Comparison of ENCODE assay signal across 31 cellular contexts in genomic region chr22:41274856-41275255, GRCh38. TPM values are rescaled to one million over a fixed set of nuclear protein-coding genes. Genes with fewer than 3 reads are reported as not detected.
DNase-seq lines count a peak whose midpoint lies in the region; ATAC-seq, FAIRE-seq and TF ChIP-seq lines count a peak whose summit lies in the region.
"Had no signal": no experiment of that assay in that cellular context is flagged by ENCODE, and none has a peak within 500 bp of the region (broad histone marks: within the 10 kb centered on the region; RNA-seq: fewer than 3 reads in every experiment).

No MANE protein-coding gene starts in this region.

- no peaks in the 10 kb centered on the region for H3K27me3 Mint-ChIP-seq in astrocyte (ENCODE audit: low read depth, unreplicated experiment)
- H3K27me3 Mint-ChIP-seq: activated CD4-positive, alpha-beta memory T cell treated with anti-CD3 and anti-CD28 coated beads, Interleukin-2, amount 10 ng/mL, durations not matched to agents 7 days and 5 days; activated naive CD8-positive, alpha-beta T cell treated with anti-CD3 and anti-CD28 coated beads, Interleukin-2, amount 10 ng/mL, durations not matched to agents 7 days and 5 days; brain had no signal

- H3K36me3 Mint-ChIP-seq in astrocyte (ENCODE audit: low read depth, unreplicated experiment): peaks cover 29% of the 10 kb centered on the region

- FAIRE-seq in astrocyte (lab: Jason Lieb, UNC): no peak

- H3K79me2 ChIP-seq in mammary epithelial cell (ENCODE audit: insufficient read depth, low read length): peaks cover 81% of the 10 kb centered on the region
- peaks cover 33% of the 10 kb centered on the region for H3K79me2 ChIP-seq in astrocyte (ENCODE audit: insufficient read depth, low read length)
- H3K79me2 ChIP-seq in smooth muscle cell (ENCODE audit: low read depth): peaks cover 7% of the 10 kb centered on the region

- H3K9me3 ChIP-seq in breast epithelium (no peaks in the 10 kb centered on the region), mammary epithelial cell (replicated peaks; ENCODE audit: insufficient read depth, low read length) (no peaks in the 10 kb centered on the region), astrocyte (ENCODE audit: insufficient read depth, low read depth, low read length) (no peaks in the 10 kb centered on the region), testis (no peaks in the 10 kb centered on the region), smooth muscle cell (replicated peaks; ENCODE audit: low read depth) (no peaks in the 10 kb centered on the region), gastroesophageal sphincter (no peaks in the 10 kb centered on the region), tibial nerve (no peaks in the 10 kb centered on the region)
- H3K9me3 ChIP-seq: esophagus squamous epithelium, tibial artery had no signal

- TF ChIP-seq CTCF in breast epithelium (IDR thresholded peaks at IDR 0.05) (no peak), mammary epithelial cell (conservative IDR thresholded peaks at IDR 0.05 in 1 of 2, IDR thresholded peaks at IDR 0.05 in 1 of 2; ENCODE audit: extremely low read depth in 1 of 2, insufficient read depth in 1 of 2, low read depth in 1 of 2, low read length in 2 of 2) (no peak), astrocyte (IDR thresholded peaks at IDR 0.05; ENCODE audit: insufficient read depth, low read depth, low read length) (no peak), testis (IDR thresholded peaks at IDR 0.05) (no peak), smooth muscle cell (IDR thresholded peaks at IDR 0.05; ENCODE audit: borderline replicate concordance, insufficient read depth, poor library complexity, severe bottlenecking) (no peak), gastroesophageal sphincter (IDR thresholded peaks at IDR 0.05) (no peak), tibial nerve (IDR thresholded peaks at IDR 0.05) (no peak)

- H3K4me1 ChIP-seq in breast epithelium (peaks cover 0 to 13% of the 10 kb centered on the region in 2 donors), mammary epithelial cell (ENCODE audit: insufficient read depth, low read length) (peaks cover 8% of the 10 kb centered on the region), astrocyte (ENCODE audit: insufficient read depth, low read length) (no peaks in the 10 kb centered on the region), testis (peaks cover 33% of the 10 kb centered on the region), smooth muscle cell (ENCODE audit: low read depth) (no peaks in the 10 kb centered on the region), gastroesophageal sphincter (no peaks in the 10 kb centered on the region), tibial nerve (peaks cover 0 to 4% (median 0%) of the 10 kb centered on the region in 4 donors)

- H3K4me2 ChIP-seq in mammary epithelial cell (ENCODE audit: insufficient read depth, low read depth, low read length): no peak overlapping the region
- H3K4me2 ChIP-seq in astrocyte (ENCODE audit: low read length): no peak overlapping the region
- no peak overlapping the region for H3K4me2 ChIP-seq in smooth muscle cell

- no peaks in the 10 kb centered on the region for H4K20me1 ChIP-seq in mammary epithelial cell (ENCODE audit: insufficient read depth, low read length)
- H4K20me1 ChIP-seq in astrocyte (ENCODE audit: insufficient read depth, low read length): peaks cover 31% of the 10 kb centered on the region
- H4K20me1 ChIP-seq in smooth muscle cell (ENCODE audit: low read depth): no peaks in the 10 kb centered on the region

- TF ChIP-seq POLR2A in breast epithelium (IDR thresholded peaks at IDR 0.05): no peak
- TF ChIP-seq POLR2A in testis (IDR thresholded peaks at IDR 0.05): no peak
- no peak for TF ChIP-seq POLR2A in gastroesophageal sphincter (IDR thresholded peaks at IDR 0.05)
- no peak for TF ChIP-seq POLR2A in tibial nerve (IDR thresholded peaks at IDR 0.05)

- no peak for TF ChIP-seq EP300 in gastroesophageal sphincter (IDR thresholded peaks at IDR 0.05)
- no peak for TF ChIP-seq EP300 in tibial nerve (IDR thresholded peaks at IDR 0.05)

- no peaks in the 10 kb centered on the region for H3K27me3 ChIP-seq in breast epithelium
- no peaks in the 10 kb centered on the region for H3K27me3 ChIP-seq in mammary epithelial cell (ENCODE audit: insufficient read depth, low read length)
- no peaks in the 10 kb centered on the region for H3K27me3 ChIP-seq in astrocyte (ENCODE audit: insufficient read depth, low read length)
- H3K27me3 ChIP-seq in testis: no peaks in the 10 kb centered on the region
- no peaks in the 10 kb centered on the region for H3K27me3 ChIP-seq in smooth muscle cell (ENCODE audit: low read depth)
- no peaks in the 10 kb centered on the region for H3K27me3 ChIP-seq in gastroesophageal sphincter
- no peaks in the 10 kb centered on the region for H3K27me3 ChIP-seq in tibial nerve
- H3K27me3 ChIP-seq: esophagus squamous epithelium, tibial artery had no signal

- no peak for ATAC-seq in gastroesophageal sphincter

- H3K27ac Mint-ChIP-seq in astrocyte (ENCODE audit: unreplicated experiment): peak overlapping the region; percentile 26
- H3K27ac Mint-ChIP-seq: activated CD4-positive, alpha-beta memory T cell treated with anti-CD3 and anti-CD28 coated beads, Interleukin-2, amount 10 ng/mL, durations not matched to agents 7 days and 5 days; activated naive CD8-positive, alpha-beta T cell treated with anti-CD3 and anti-CD28 coated beads, Interleukin-2, amount 10 ng/mL, durations not matched to agents 7 days and 5 days; endodermal cell had no signal

- intact Hi-C loops in breast epithelium (cut with DNase I; ENCODE audit: low total_unique reads): no loop called here
- intact Hi-C loops in mammary epithelial cell (cut with micrococcal nuclease): no loop called here
- intact Hi-C loops in testis (cut with DNase I; ENCODE audit: low total_unique reads): no loop called here

- no peak overlapping the region for H2AFZ ChIP-seq in mammary epithelial cell (ENCODE audit: low read depth, low read length)
- no peak overlapping the region for H2AFZ ChIP-seq in astrocyte (ENCODE audit: low read depth, low read length)
- no peak overlapping the region for H2AFZ ChIP-seq in smooth muscle cell (ENCODE audit: low read depth)

- in situ Hi-C loops in mammary epithelial cell (cut with MboI; ENCODE audit: low sequenced_read_pairs in 2 of 2): no loop called here

- H3K9me3 Mint-ChIP-seq in astrocyte (ENCODE audit: unreplicated experiment): no peaks in the 10 kb centered on the region
- H3K9me3 Mint-ChIP-seq: activated CD4-positive, alpha-beta memory T cell treated with anti-CD3 and anti-CD28 coated beads, Interleukin-2, amount 10 ng/mL, durations not matched to agents 7 days and 5 days; activated naive CD8-positive, alpha-beta T cell treated with anti-CD3 and anti-CD28 coated beads, Interleukin-2, amount 10 ng/mL, durations not matched to agents 7 days and 5 days; brain; endodermal cell had no signal

- CTCF ChIA-PET in mammary epithelial cell (lab: Charles Lee; ENCODE audit: low non-redundant PET): no interaction called here

- 41% methylated on average over 4 of the region's 4 CpGs for WGBS in mammary epithelial cell (ENCODE audit: low coverage, missing lambda C conversion rate)
- WGBS in testis, 2 donors: 59 to 83% methylated on average over 4 of the region's 4 CpGs
- 98% methylated on average over 4 of the region's 4 CpGs for WGBS in smooth muscle cell (ENCODE audit: low lambda C conversion rate)
- WGBS in gastroesophageal sphincter (ENCODE audit: low coverage in 1 of 2), 2 donors: 75 to 83% methylated on average over 3 to 4 of the region's 4 CpGs
- whole genome bisulfite sequencing in tibial nerve, 2 donors: 46 to 73% methylated on average over 4 of the region's 4 CpGs

- H3K27ac ChIP-seq in breast epithelium (no peak overlapping the region), mammary epithelial cell (ENCODE audit: insufficient read depth, low read depth, low read length) (no peak overlapping the region), astrocyte (ENCODE audit: low read depth, low read length) (no peak overlapping the region), testis (no peak overlapping the region), smooth muscle cell (ENCODE audit: low read depth) (no peak overlapping the region), gastroesophageal sphincter (no peak overlapping the region), tibial nerve (peak overlapping the region in 1 of 4 donors; percentile 71)
- H3K27ac ChIP-seq: coronary artery, tibial artery had no signal

- no peak overlapping the region for H3K4me3 Mint-ChIP-seq in astrocyte (ENCODE audit: unreplicated experiment)
- H3K4me3 Mint-ChIP-seq: activated CD4-positive, alpha-beta memory T cell treated with anti-CD3 and anti-CD28 coated beads, Interleukin-2, amount 10 ng/mL, durations not matched to agents 7 days and 5 days; activated naive CD8-positive, alpha-beta T cell treated with anti-CD3 and anti-CD28 coated beads, Interleukin-2, amount 10 ng/mL, durations not matched to agents 7 days and 5 days; brain; endodermal cell had no signal

- no peaks in the 10 kb centered on the region for H3F3A ChIP-seq in smooth muscle cell (ENCODE audit: low read depth)

- no peak overlapping the region for H3K4me3 ChIP-seq in breast epithelium
- H3K4me3 ChIP-seq in mammary epithelial cell (replicated peaks in 1 of 3; ENCODE audit: insufficient read depth in 1 of 3, low read depth in 2 of 3, low read length in 3 of 3): no peak overlapping the region
- H3K4me3 ChIP-seq in astrocyte (ENCODE audit: insufficient read depth, low read depth, low read length): no peak overlapping the region
- H3K4me3 ChIP-seq in testis: no peak overlapping the region
- no peak overlapping the region for H3K4me3 ChIP-seq in smooth muscle cell
- no peak overlapping the region for H3K4me3 ChIP-seq in gastroesophageal sphincter
- no peak overlapping the region for H3K4me3 ChIP-seq in tibial nerve
- H3K4me3 ChIP-seq: coronary artery, esophagus squamous epithelium, tibial artery had no signal

- H3K4me1 Mint-ChIP-seq in astrocyte (ENCODE audit: low read depth, unreplicated experiment): no peaks in the 10 kb centered on the region
- H3K4me1 Mint-ChIP-seq: activated CD4-positive, alpha-beta memory T cell treated with anti-CD3 and anti-CD28 coated beads, Interleukin-2, amount 10 ng/mL, durations not matched to agents 7 days and 5 days; brain; endodermal cell had no signal

- dilution Hi-C loops in mammary epithelial cell (cut with HindIII; ENCODE audit: low sequenced_read_pairs): loop anchor here (5.0 kb wide), 2 partner anchors 32 to 87 kb away; no protein-coding TSS in a partner anchor

- no TSS peak for BruUV-seq in mammary epithelial cell (replicated peaks; lab: Mats Ljungman, UMichigan)

- H3K36me3 ChIP-seq in breast epithelium (no peaks in the 10 kb centered on the region), mammary epithelial cell (ENCODE audit: insufficient read depth, low read length) (peaks cover 49% of the 10 kb centered on the region), astrocyte (ENCODE audit: insufficient read depth, low read length) (peaks cover 48% of the 10 kb centered on the region), testis (ENCODE audit: low read depth, missing control alignments) (no peaks in the 10 kb centered on the region), smooth muscle cell (ENCODE audit: low read depth) (peaks cover 15% of the 10 kb centered on the region), gastroesophageal sphincter (peaks cover 0 to 98% of the 10 kb centered on the region in 2 donors), tibial nerve (peaks cover 0 to 100% (median 26%) of the 10 kb centered on the region in 3 donors)

- DNase-seq in breast epithelium (ENCODE audit: low spot score in 2 of 2) (peak; percentile 66 to 69), mammary epithelial cell (no peak), astrocyte (ENCODE audit: low read depth) (no peak), medulla oblongata (ENCODE audit: extremely low spot score) (peak; percentile 84), testis (peak; percentile 82), smooth muscle cell (lab: John Stamatoyannopoulos, UW; ENCODE audit: unreplicated experiment) (no peak), tibial nerve (ENCODE audit: low spot score in 2 of 2) (no peak)
- DNase-seq: 8988T; activated CD4-positive, alpha-beta memory T cell treated with anti-CD3 and anti-CD28 coated beads, Interleukin-2, amount 10 ng/mL, durations not matched to agents 7 days and 5 days; activated effector memory CD4-positive, alpha-beta T cell treated with anti-CD3 and anti-CD28 coated beads, Interleukin-2, amount 50 U/mL, for 16 hours; activated naive CD8-positive, alpha-beta T cell treated with anti-CD3 and anti-CD28 coated beads, Interleukin-2, amount 10 ng/mL, durations not matched to agents 7 days and 5 days; activated T-cell treated with anti-CD3 and anti-CD28 coated beads for 4 hours; DMS79; endodermal cell; esophagus squamous epithelium; GF-D8; KBM-7; kidney glomerular epithelial cell; mesenchymal stem cell; MM.1S; NCI-H1436; NCI-H2107; SIG-M5; stimulated activated CD4-positive, alpha-beta T cell treated with anti-CD3 and anti-CD28 coated beads, Interleukin-4, amount 100 ng/mL, for 24 hours; stimulated activated naive CD4-positive, alpha-beta T cell treated with Interleukin-2 at 50 U/mL for 16 hours; tibial artery had no signal

- H3K9ac ChIP-seq in mammary epithelial cell (ENCODE audit: insufficient read depth, low read length) (no peak overlapping the region), astrocyte (ENCODE audit: low read length) (no peak overlapping the region), smooth muscle cell (ENCODE audit: low read depth) (no peak overlapping the region)

RNA-seq across cellular contexts. Expression of gene RANGAP1, which starts 11.1 kb away (rescaled TPM):
- 10 to 100 TPM; 29.8 to 54.1 (median 51.2) TPM for total RNA-seq in breast epithelium
- total RNA-seq in mammary epithelial cell: 100 to 1,000 TPM in 1 of 2 donors, 10 to 100 TPM in 1; 47.8 to 127 TPM
- polyA plus RNA-seq in mammary epithelial cell: 145 TPM
- polyA minus RNA-seq in mammary epithelial cell: 192 TPM
- 68.4 and 77.8 TPM in 2 replicates for total RNA-seq in astrocyte
- 100 to 1,000 TPM; 212 to 319 TPM for total RNA-seq in testis
- 277 TPM for polyA plus RNA-seq in testis (ENCODE audit: insufficient read depth, low read depth, low replicate concordance)
- total RNA-seq in smooth muscle cell: 20.6 and 24.8 TPM in 2 replicates
- polyA plus RNA-seq in smooth muscle cell: 21.7 and 38.4 TPM in 2 replicates
- total RNA-seq in gastroesophageal sphincter: 10 to 100 TPM; 47.9 to 91.5 (median 59.1) TPM
- total RNA-seq in tibial nerve: 10 to 100 TPM; 42.0 to 78.7 (median 60.3) TPM

RNA-seq across cellular contexts. Expression of gene ZC3H7B, which starts 26.5 kb away (rescaled TPM):
- 10 to 100 TPM; 24.0 to 33.1 (median 32.2) TPM for total RNA-seq in breast epithelium
- 10 to 100 TPM; 30.0 to 62.9 TPM for total RNA-seq in mammary epithelial cell
- 26.3 TPM for polyA plus RNA-seq in mammary epithelial cell
- polyA minus RNA-seq in mammary epithelial cell: 39.8 TPM
- total RNA-seq in astrocyte: 66.6 and 66.7 TPM in 2 replicates
- 10 to 100 TPM; 56.4 to 63.0 TPM for total RNA-seq in testis
- polyA plus RNA-seq in testis (ENCODE audit: insufficient read depth, low read depth, low replicate concordance): 38.9 TPM
- 20.3 and 20.6 TPM in 2 replicates for total RNA-seq in smooth muscle cell
- 3.7 and 5.5 TPM in 2 replicates for polyA plus RNA-seq in smooth muscle cell
- 10 to 100 TPM; 39.0 to 65.2 (median 39.5) TPM for total RNA-seq in gastroesophageal sphincter
- total RNA-seq in tibial nerve: 10 to 100 TPM; 45.0 to 74.9 (median 57.9) TPM

RNA-seq across cellular contexts. Expression of gene CHADL, which starts 34.1 kb away (rescaled TPM):
- total RNA-seq in breast epithelium (1 to 10 TPM; 1.3 to 3.7 (median 1.4) TPM), mammary epithelial cell (1 to 10 TPM; 1.8 to 3.3 TPM), astrocyte (0.23 and 0.34 TPM in 2 replicates), testis (10 to 100 TPM in 1 of 2 donors, 1 to 10 TPM in 1; 6.5 to 12.8 TPM), smooth muscle cell (1.2 TPM in 1 of 2 replicates, not detected in the other), gastroesophageal sphincter (10 to 100 TPM in 1 of 4 donors, 1 to 10 TPM in 3; 5.9 to 12.6 (median 7.4) TPM), tibial nerve (10 to 100 TPM; 25.3 to 32.0 (median 27.5) TPM)
- polyA plus RNA-seq in mammary epithelial cell (1.1 TPM), testis (ENCODE audit: insufficient read depth, low read depth, low replicate concordance) (9.1 TPM), smooth muscle cell (0.17 and 2.2 TPM in 2 replicates)
- not detected for polyA minus RNA-seq in mammary epithelial cell
- total RNA-seq: H4, HT-29 had no signal

Comparison
In these comparisons a context has a peak if more than half of its experiments do, and no peak if none do; other contexts are left out.
1. DNase-seq: peak in breast epithelium (2 of 2), medulla oblongata (single experiment) and testis (single experiment); none in mammary epithelial cell (single experiment), astrocyte (single experiment), smooth muscle cell (single experiment) and tibial nerve (0 of 2).